ENCODE assay signal across 15 cellular contexts in genomic region chr17:49730787-49731441, GRCh38. TPM values are rescaled to one million over a fixed set of nuclear protein-coding genes. Genes with fewer than 3 reads are reported as not detected.
DNase-seq lines count a peak whose midpoint lies in the region; ATAC-seq and TF ChIP-seq lines count a peak whose summit lies in the region.
"Had no signal": no experiment of that assay in that cellular context is flagged by ENCODE, and none has a peak within 500 bp of the region (broad histone marks: within the 10 kb centered on the region; RNA-seq: fewer than 3 reads in every experiment).

No MANE protein-coding gene starts in this region.

- H3K27me3 Mint-ChIP-seq in T-helper 1 cell treated with Interleukin-12 subunit alpha and Interleukin-12 subunit beta and Interleukin-4 antibody, amounts not matched to agents 30 μg/mL and 1 μg/mL, for 36 hours (ENCODE audit: low read depth): no peaks in the 10 kb centered on the region
- H3K27me3 Mint-ChIP-seq in memory B cell: no peaks in the 10 kb centered on the region
- no peaks in the 10 kb centered on the region for H3K27me3 Mint-ChIP-seq in activated CD4-positive, alpha-beta T cell treated with anti-CD3 and anti-CD28 coated beads, Interleukin-2, amount 10 ng/mL, durations not matched to agents 7 days and 5 days

- no peaks in the 10 kb centered on the region for H3K9me3 Mint-ChIP-seq in T-helper 1 cell treated with Interleukin-12 subunit alpha and Interleukin-12 subunit beta and Interleukin-4 antibody, amounts not matched to agents 30 μg/mL and 1 μg/mL, for 36 hours
- H3K9me3 Mint-ChIP-seq in memory B cell: no peaks in the 10 kb centered on the region
- H3K9me3 Mint-ChIP-seq in activated CD4-positive, alpha-beta T cell treated with anti-CD3 and anti-CD28 coated beads, Interleukin-2, amount 10 ng/mL, durations not matched to agents 7 days and 5 days: no peaks in the 10 kb centered on the region
- H3K9me3 Mint-ChIP-seq: H9 had no signal

- H3K4me1 Mint-ChIP-seq in T-helper 1 cell treated with Interleukin-12 subunit alpha and Interleukin-12 subunit beta and Interleukin-4 antibody, amounts not matched to agents 30 μg/mL and 1 μg/mL, for 36 hours (ENCODE audit: low read depth): peaks cover 36% of the 10 kb centered on the region
- peaks cover 37% of the 10 kb centered on the region for H3K4me1 Mint-ChIP-seq in memory B cell
- H3K4me1 Mint-ChIP-seq in activated CD4-positive, alpha-beta T cell treated with anti-CD3 and anti-CD28 coated beads, Interleukin-2, amount 10 ng/mL, durations not matched to agents 7 days and 5 days: peaks cover 39% of the 10 kb centered on the region
- H3K4me1 Mint-ChIP-seq: H9 had no signal

- 78 to 87% methylated on average over 5 of the region's 5 CpGs for WGBS in thyroid gland, 2 donors

- CTCF ChIA-PET in activated CD4-positive, alpha-beta T cell treated with anti-CD3 and anti-CD28 coated beads, Interleukin-2, amount 10 ng/mL, durations not matched to agents 7 days and 5 days (lab: Charles Lee): interaction anchor here (0.9 to 2.2 kb wide), 7 partner anchors 9 to 266 kb away, joined by 3 to 7 read pairs (median 4); no protein-coding TSS in a partner anchor

- no peak for ATAC-seq in memory B cell (ENCODE audit: low read depth)
- ATAC-seq in HG02610 (IDR thresholded peaks at IDR 0.05; ENCODE audit: unreplicated experiment): no peak

- TF ChIP-seq CTCF in thyroid gland (IDR thresholded peaks at IDR 0.05): no peak

- no peak overlapping the region for H3K4me3 ChIP-seq in thyroid gland (replicated peaks in 1 of 3)
- H3K4me3 ChIP-seq: mucosa of descending colon had no signal

- no peak for TF ChIP-seq POLR2A in thyroid gland (IDR thresholded peaks at IDR 0.05)

- H3K27ac ChIP-seq in caudate nucleus (ENCODE audit: low read depth, low read length): peak overlapping the region; percentile 26
- peak overlapping the region; percentile 71 to 75 (median 72) for H3K27ac ChIP-seq in thyroid gland

- no peak overlapping the region for H3K4me3 Mint-ChIP-seq in T-helper 1 cell treated with Interleukin-12 subunit alpha and Interleukin-12 subunit beta and Interleukin-4 antibody, amounts not matched to agents 30 μg/mL and 1 μg/mL, for 36 hours
- no peak overlapping the region for H3K4me3 Mint-ChIP-seq in memory B cell
- H3K4me3 Mint-ChIP-seq in activated CD4-positive, alpha-beta T cell treated with anti-CD3 and anti-CD28 coated beads, Interleukin-2, amount 10 ng/mL, durations not matched to agents 7 days and 5 days: no peak overlapping the region
- H3K4me3 Mint-ChIP-seq: H9 had no signal

- H3K36me3 Mint-ChIP-seq in T-helper 1 cell treated with Interleukin-12 subunit alpha and Interleukin-12 subunit beta and Interleukin-4 antibody, amounts not matched to agents 30 μg/mL and 1 μg/mL, for 36 hours (ENCODE audit: low read depth): peaks cover 39% of the 10 kb centered on the region
- peaks cover 23% of the 10 kb centered on the region for H3K36me3 Mint-ChIP-seq in memory B cell
- H3K36me3 Mint-ChIP-seq in activated CD4-positive, alpha-beta T cell treated with anti-CD3 and anti-CD28 coated beads, Interleukin-2, amount 10 ng/mL, durations not matched to agents 7 days and 5 days (ENCODE audit: low read depth): peaks cover 54% of the 10 kb centered on the region

- H3K27ac Mint-ChIP-seq in T-helper 1 cell treated with Interleukin-12 subunit alpha and Interleukin-12 subunit beta and Interleukin-4 antibody, amounts not matched to agents 30 μg/mL and 1 μg/mL, for 36 hours: peak overlapping the region; percentile 47
- H3K27ac Mint-ChIP-seq in memory B cell: peak overlapping the region; percentile 78
- no peak overlapping the region for H3K27ac Mint-ChIP-seq in activated CD4-positive, alpha-beta T cell treated with anti-CD3 and anti-CD28 coated beads, Interleukin-2, amount 10 ng/mL, durations not matched to agents 7 days and 5 days
- H3K27ac Mint-ChIP-seq: H9 had no signal

- no peaks in the 10 kb centered on the region for H3K9me3 ChIP-seq in thyroid gland
- H3K9me3 ChIP-seq: mucosa of descending colon had no signal

- POLR2A ChIA-PET in activated CD4-positive, alpha-beta T cell treated with anti-CD3 and anti-CD28 coated beads, Interleukin-2, amount 10 ng/mL, durations not matched to agents 7 days and 5 days (lab: Charles Lee): no interaction called here

- intact Hi-C loops in thyroid gland (cut with DNase I): no loop called here

- no peaks in the 10 kb centered on the region for H3K36me3 ChIP-seq in thyroid gland

- H3K27me3 ChIP-seq in thyroid gland: no peaks in the 10 kb centered on the region

- H3K4me1 ChIP-seq in thyroid gland: peaks cover 14 to 37% of the 10 kb centered on the region in 2 donors

- DNase-seq in T-helper 1 cell: no peak
- DNase-seq in caudate nucleus (lab: John Stamatoyannopoulos, UW): no peak
- DNase-seq in memory B cell (ENCODE audit: low spot score in 2 of 2): no peak
- no peak for DNase-seq in thyroid gland
- no peak for DNase-seq in hepatic stellate cell (ENCODE audit: low spot score)
- no peak for DNase-seq in activated CD4-positive, alpha-beta T cell treated with anti-CD3 and anti-CD28 coated beads, Interleukin-2, amount 10 ng/mL, durations not matched to agents 7 days and 5 days
- DNase-seq: 8988T; activated naive CD4-positive, alpha-beta T cell treated with anti-CD3 and anti-CD28 coated beads, Interleukin-2, amount 50 U/mL, for 16 hours; effector CD8-positive, alpha-beta T cell; H9; NCI-H146; NCI-H82 had no signal

RNA-seq across cellular contexts. Expression of gene SLC35B1, which starts 23.1 kb away (rescaled TPM):
- total RNA-seq in thyroid gland: 100 to 1,000 TPM in 2 of 4 donors, 10 to 100 TPM in 2; 77.5 to 171 (median 94.7) TPM
- total RNA-seq in activated CD4-positive, alpha-beta T cell treated with anti-CD3 and anti-CD28 coated beads, Interleukin-2, amount 10 ng/mL, durations not matched to agents 7 days and 5 days: 10 to 100 TPM; 55.8 to 70.1 TPM

RNA-seq across cellular contexts. Expression of gene FAM117A, which starts 33.0 kb away (rescaled TPM):
- total RNA-seq in thyroid gland: 10 to 100 TPM; 12.4 to 41.5 (median 23.3) TPM
- total RNA-seq in activated CD4-positive, alpha-beta T cell treated with anti-CD3 and anti-CD28 coated beads, Interleukin-2, amount 10 ng/mL, durations not matched to agents 7 days and 5 days: 10 to 100 TPM; 30.6 to 34.1 TPM

RNA-seq across cellular contexts. Expression of gene SPOP, which starts 53.0 kb away (rescaled TPM):
- 10 to 100 TPM; 78.5 to 86.4 (median 81.6) TPM for total RNA-seq in thyroid gland
- 10 to 100 TPM; 64.1 to 68.1 TPM for total RNA-seq in activated CD4-positive, alpha-beta T cell treated with anti-CD3 and anti-CD28 coated beads, Interleukin-2, amount 10 ng/mL, durations not matched to agents 7 days and 5 days

RNA-seq across cellular contexts. Expression of gene KAT7, which starts 57.6 kb away (rescaled TPM):
- 100 to 1,000 TPM in 1 of 4 donors, 10 to 100 TPM in 3; 57.5 to 127 (median 76.1) TPM for total RNA-seq in thyroid gland
- 10 to 100 TPM; 78.5 to 82.4 TPM for total RNA-seq in activated CD4-positive, alpha-beta T cell treated with anti-CD3 and anti-CD28 coated beads, Interleukin-2, amount 10 ng/mL, durations not matched to agents 7 days and 5 days
